In genomic region chr9:121183666-121184423, GRCh38 we compare ENCODE assay signal across 22 cellular contexts. TPM values are rescaled to one million over a fixed set of nuclear protein-coding genes. Genes with fewer than 3 reads are reported as not detected.
DNase-seq lines count a peak whose midpoint lies in the region; ATAC-seq and TF ChIP-seq lines count a peak whose summit lies in the region.
"Had no signal": no experiment of that assay in that cellular context is flagged by ENCODE, and none has a peak within 500 bp of the region (broad histone marks: within the 10 kb centered on the region; RNA-seq: fewer than 3 reads in every experiment).

No MANE protein-coding gene starts in this region.

- H3K27ac Mint-ChIP-seq in MCF 10A (ENCODE audit: low read depth, unreplicated experiment) = peak overlapping the region; percentile 64
- H3K27ac Mint-ChIP-seq: T-helper 1 cell treated with Interleukin-12 subunit alpha and Interleukin-12 subunit beta and Interleukin-4 antibody, amounts not matched to agents 30 μg/mL and 1 μg/mL, for 36 hours had no signal

- dilution Hi-C loops in mammary epithelial cell (cut with HindIII; ENCODE audit: low sequenced_read_pairs) = no loop called here

- peaks cover 73% of the 10 kb centered on the region for H3K36me3 Mint-ChIP-seq in MCF 10A (ENCODE audit: insufficient read depth, unreplicated experiment)

- 78% methylated on average over 3 of the region's 3 CpGs for WGBS in mammary epithelial cell (ENCODE audit: low coverage, missing lambda C conversion rate)
- 14% methylated on average over 3 of the region's 3 CpGs for WGBS in right lobe of liver (ENCODE audit: insufficient coverage, low coverage, low lambda C conversion rate, missing lambda C conversion rate)

- H4K20me1 ChIP-seq in mammary epithelial cell (ENCODE audit: insufficient read depth, low read length) = no peaks in the 10 kb centered on the region
- H4K20me1 ChIP-seq in OCI-LY7 (ENCODE audit: insufficient read depth, low read length) = peaks cover 7% of the 10 kb centered on the region; the same call in 1 of the 2 replicates

- no peaks in the 10 kb centered on the region for H3K9me3 ChIP-seq in mammary epithelial cell (replicated peaks; ENCODE audit: insufficient read depth, low read length)
- no peaks in the 10 kb centered on the region for H3K9me3 ChIP-seq in OCI-LY7 (ENCODE audit: low read length)
- H3K9me3 ChIP-seq in right lobe of liver = no peaks in the 10 kb centered on the region
- no peaks in the 10 kb centered on the region for H3K9me3 ChIP-seq in subcutaneous abdominal adipose tissue (ENCODE audit: control insufficient read depth in 5 of 5, low read length in 5 of 5)
- H3K9me3 ChIP-seq: esophagus muscularis mucosa, MG63, Peyer's patch, suprapubic skin had no signal

- ATAC-seq in right lobe of liver (no peak), HG02678 (IDR thresholded peaks at IDR 0.05; ENCODE audit: unreplicated experiment) (no peak)

- no peaks in the 10 kb centered on the region for H3K9me3 Mint-ChIP-seq in MCF 10A (ENCODE audit: unreplicated experiment)
- H3K9me3 Mint-ChIP-seq: activated T-helper 1 cell treated with anti-CD3 and anti-CD28 coated beads, Interleukin-12 subunit alpha, Interleukin-12 subunit beta, Interleukin-2, Interleukin-4 antibody, amounts not matched to agents 30 ng/mL and 10 ng/mL and 1 ng/mL, durations not matched to agents 14 hours and 24 hours and 36 hours; T-helper 1 cell treated with Interleukin-12 subunit alpha and Interleukin-12 subunit beta and Interleukin-4 antibody, amounts not matched to agents 30 μg/mL and 1 μg/mL, for 36 hours had no signal

- H3K4me3 Mint-ChIP-seq in MCF 10A (ENCODE audit: unreplicated experiment) = no peak overlapping the region
- H3K4me3 Mint-ChIP-seq: activated T-helper 1 cell treated with anti-CD3 and anti-CD28 coated beads, Interleukin-12 subunit alpha, Interleukin-12 subunit beta, Interleukin-2, Interleukin-4 antibody, amounts not matched to agents 30 ng/mL and 10 ng/mL and 1 ng/mL, durations not matched to agents 14 hours and 24 hours and 36 hours; T-helper 1 cell treated with Interleukin-12 subunit alpha and Interleukin-12 subunit beta and Interleukin-4 antibody, amounts not matched to agents 30 μg/mL and 1 μg/mL, for 36 hours had no signal

- no peak overlapping the region for H3K4me3 ChIP-seq in mammary epithelial cell (replicated peaks in 1 of 3; ENCODE audit: insufficient read depth in 1 of 3, low read depth in 2 of 3, low read length in 3 of 3)
- H3K4me3 ChIP-seq in OCI-LY7 (ENCODE audit: low read depth, low read length, poor library complexity, severe bottlenecking) = no peak overlapping the region
- no peak overlapping the region for H3K4me3 ChIP-seq in right lobe of liver
- no peak overlapping the region for H3K4me3 ChIP-seq in subcutaneous abdominal adipose tissue (ENCODE audit: low read depth in 1 of 5, low read length in 5 of 5)
- H3K4me3 ChIP-seq: esophagus muscularis mucosa, MG63, Peyer's patch, suprapubic skin had no signal

- DNase-seq in MCF 10A (ENCODE audit: unreplicated experiment) (no peak), mammary epithelial cell (no peak), OCI-LY7 (ENCODE audit: low spot score) (no peak), right lobe of liver (no peak), midbrain (lab: John Stamatoyannopoulos, UW) (no peak), foreskin melanocyte (no peak)
- DNase-seq: activated CD4-positive, alpha-beta T cell treated with anti-CD3 and anti-CD28 coated beads for 1 hour; dermis blood vessel endothelial cell; head of caudate nucleus; kidney; MG63; NCI-H2029 treated with DMSO at 0.1 percent for 48 hours; NCI-H69; Peyer's patch; posterior cingulate gyrus; stimulated activated CD4-positive, alpha-beta T cell treated with anti-CD3 and anti-CD28 coated beads, Interleukin-12 subunit alpha, Interleukin-12 subunit beta, amount 100 ng/mL, for 4 hours had no signal

- no TSS peak for BruUV-seq in MCF 10A (replicated peaks; lab: Mats Ljungman, UMichigan)
- BruUV-seq in mammary epithelial cell (replicated peaks; lab: Mats Ljungman, UMichigan) = no TSS peak
- no TSS peak for BruUV-seq in OCI-LY7 (replicated peaks; lab: Mats Ljungman, UMichigan)

- POLR2A ChIA-PET in MCF 10A (lab: Yijun Ruan, JAX) (interaction anchor here (0.6 to 1.8 kb wide), 4 partner anchors 9 to 164 kb away, joined by 3 to 7 read pairs (median 4); no protein-coding TSS in a partner anchor), OCI-LY7 (lab: Charles Lee) (interaction anchor here (0.7 to 0.8 kb wide), 3 partner anchors 17 to 428 kb away, joined by 3 read pairs; no protein-coding TSS in a partner anchor)

- intact Hi-C loops in MCF 10A (cut with micrococcal nuclease) = no loop called here
- intact Hi-C loops in mammary epithelial cell (cut with micrococcal nuclease) = no loop called here
- intact Hi-C loops in OCI-LY7 (cut with micrococcal nuclease; ENCODE audit: unreplicated experiment) = loop anchor here (2.0 kb wide), 1 partner anchor 13 kb away; no protein-coding TSS in a partner anchor
- intact Hi-C loops in right lobe of liver (cut with DNase I) = no loop called here

- CTCF ChIA-PET in MCF 10A (lab: Yijun Ruan, JAX) = interaction anchor here (0.6 to 1.0 kb wide), 2 partner anchors 15 to 96 kb away, joined by 3 to 6 read pairs; no protein-coding TSS in a partner anchor
- CTCF ChIA-PET in mammary epithelial cell (lab: Charles Lee; ENCODE audit: low non-redundant PET) = interaction anchor here (0.6 kb wide), 1 partner anchor 185 kb away, joined by 9 read pairs; no protein-coding TSS in a partner anchor
- CTCF ChIA-PET in OCI-LY7 (lab: Charles Lee; ENCODE audit: unreplicated experiment) = interaction anchor here (0.9 kb wide), 1 partner anchor 16 kb away, joined by 3 read pairs; no protein-coding TSS in a partner anchor

- in situ Hi-C loops in mammary epithelial cell (cut with MboI; ENCODE audit: low sequenced_read_pairs in 2 of 2) = no loop called here

- no peaks in the 10 kb centered on the region for H3K9me2 ChIP-seq in OCI-LY7 (ENCODE audit: insufficient read depth, low read length)

- H3K27me3 Mint-ChIP-seq in MCF 10A (ENCODE audit: insufficient read depth, unreplicated experiment) = no peaks in the 10 kb centered on the region

- H3K4me1 ChIP-seq in mammary epithelial cell (ENCODE audit: insufficient read depth, low read length) (no peaks in the 10 kb centered on the region), OCI-LY7 (ENCODE audit: insufficient read depth, low read length, poor library complexity, severe bottlenecking) (peaks cover 50% of the 10 kb centered on the region), right lobe of liver (peaks cover 0 to 88% (median 38%) of the 10 kb centered on the region in 4 donors), subcutaneous abdominal adipose tissue (ENCODE audit: control insufficient read depth in 5 of 5, insufficient read depth in 5 of 5, low read length in 5 of 5) (peaks cover 0 to 36% (median 22%) of the 10 kb centered on the region in 5 donors)

- TF ChIP-seq POLR2A in right lobe of liver (IDR thresholded peaks at IDR 0.05) = no peak

- peaks cover 8% of the 10 kb centered on the region for H3K4me1 Mint-ChIP-seq in MCF 10A (ENCODE audit: insufficient read depth, unreplicated experiment)

- H2AFZ ChIP-seq in mammary epithelial cell (ENCODE audit: low read depth, low read length) (no peak overlapping the region), OCI-LY7 (ENCODE audit: low read length) (no peak overlapping the region)

- no peak overlapping the region for H3K9ac ChIP-seq in mammary epithelial cell (ENCODE audit: insufficient read depth, low read length)
- no peak overlapping the region for H3K9ac ChIP-seq in subcutaneous abdominal adipose tissue (ENCODE audit: low read length in 5 of 5)

- H3K27ac ChIP-seq in mammary epithelial cell (ENCODE audit: insufficient read depth, low read depth, low read length) (no peak overlapping the region), OCI-LY7 (ENCODE audit: low read depth, low read length, poor library complexity, severe bottlenecking) (peak overlapping the region; percentile 32), right lobe of liver (peak overlapping the region; percentile 12 to 85 (median 45)), subcutaneous abdominal adipose tissue (ENCODE audit: low read depth, low read length) (peak overlapping the region; percentile 27)
- H3K27ac ChIP-seq: esophagus muscularis mucosa, Peyer's patch, suprapubic skin had no signal

- no peaks in the 10 kb centered on the region for H3K27me3 ChIP-seq in mammary epithelial cell (ENCODE audit: insufficient read depth, low read length)
- no peaks in the 10 kb centered on the region for H3K27me3 ChIP-seq in right lobe of liver
- H3K27me3 ChIP-seq in subcutaneous abdominal adipose tissue (ENCODE audit: control insufficient read depth in 5 of 5, insufficient read depth in 4 of 5, low read length in 5 of 5) = no peaks in the 10 kb centered on the region
- H3K27me3 ChIP-seq: esophagus muscularis mucosa, MG63, Peyer's patch, suprapubic skin had no signal

- peaks cover 32% of the 10 kb centered on the region for H3K36me3 ChIP-seq in mammary epithelial cell (ENCODE audit: insufficient read depth, low read length)
- H3K36me3 ChIP-seq in OCI-LY7 (ENCODE audit: insufficient read depth, low read length) = peaks cover 92% of the 10 kb centered on the region
- H3K36me3 ChIP-seq in right lobe of liver = peaks cover 0 to 7% (median 4%) of the 10 kb centered on the region in 4 donors
- H3K36me3 ChIP-seq in subcutaneous abdominal adipose tissue (ENCODE audit: control insufficient read depth in 5 of 5, insufficient read depth in 5 of 5, low read length in 5 of 5) = peaks cover 21 to 39% (median 32%) of the 10 kb centered on the region in 5 donors

- H3K79me2 ChIP-seq in mammary epithelial cell (ENCODE audit: insufficient read depth, low read length) = peaks cover 82% of the 10 kb centered on the region
- H3K79me2 ChIP-seq in OCI-LY7 (ENCODE audit: insufficient read depth, low read depth, low read length) = peaks cover 60% of the 10 kb centered on the region; the same call in 1 of the 2 replicates

- TF ChIP-seq CTCF in MCF 10A (IDR thresholded peaks at IDR 0.05; ENCODE audit: unreplicated experiment) (no peak), mammary epithelial cell (conservative IDR thresholded peaks at IDR 0.05 in 1 of 2, IDR thresholded peaks at IDR 0.05 in 1 of 2; ENCODE audit: extremely low read depth in 1 of 2, insufficient read depth in 1 of 2, low read depth in 1 of 2, low read length in 2 of 2) (no peak), OCI-LY7 (conservative IDR thresholded peaks at IDR 0.05; ENCODE audit: low read length) (no peak), right lobe of liver (IDR thresholded peaks at IDR 0.05) (no peak)

- H3K4me2 ChIP-seq in mammary epithelial cell (ENCODE audit: insufficient read depth, low read depth, low read length) (no peak overlapping the region), OCI-LY7 (ENCODE audit: low read length) (peak overlapping the region; percentile 49)

RNA-seq across cellular contexts. Expression of gene RAB14, which starts 17.8 kb away (rescaled TPM):
- total RNA-seq in MCF 10A (2022) (65.8 and 77.0 TPM in 2 replicates), mammary epithelial cell (10 to 100 TPM; 27.5 to 74.6 TPM), OCI-LY7 (2022) (37.1 and 37.2 TPM in 2 replicates), right lobe of liver (10 to 100 TPM; 29.0 to 65.1 (median 53.5) TPM)
- 24.7 TPM for polyA plus RNA-seq in mammary epithelial cell
- 33.8 TPM for polyA minus RNA-seq in mammary epithelial cell
- total RNA-seq in OCI-LY7 (2014; rRNA removed; shearing (Covaris generic)) = 8.1 and 8.6 TPM in 2 replicates
